1 cellular context compared by ENCODE assay signal in genomic region chr2:231900486-231900942, GRCh38.
TF ChIP-seq lines count a peak whose summit lies in the region.

No MANE protein-coding gene starts in this region.

TF ChIP-seq in HepG2, 621 proteins besides CTCF, POLR2A, EP300 and RAD21 (continued from another document and continues in another):
- TF ChIP-seq GMEB1 (CRISPR knock-in tag; IDR thresholded peaks at IDR 0.05; ENCODE audit: borderline replicate concordance) (peak; percentile 50; the same call in 1 of the 2 replicates), IRF2 (CRISPR knock-in tag; IDR thresholded peaks at IDR 0.05) (peak; percentile 78), FLYWCH1 (CRISPR knock-in tag; IDR thresholded peaks at IDR 0.05) (no peak), SMAD3 (CRISPR knock-in tag; IDR thresholded peaks at IDR 0.05) (peak; percentile 36; the same call in 1 of the 2 replicates), TERF1 (CRISPR knock-in tag; IDR thresholded peaks at IDR 0.05) (no peak), ISL2 (CRISPR knock-in tag; IDR thresholded peaks at IDR 0.05) (peak; percentile 36; the same call in 1 of the 2 replicates), MTF2 (CRISPR knock-in tag; IDR thresholded peaks at IDR 0.05; ENCODE audit: borderline replicate concordance) (peak; percentile 96), ZNF768 (CRISPR knock-in tag; IDR thresholded peaks at IDR 0.05) (peak; percentile 76; the same call in 1 of the 2 replicates), NR2F6 (IDR thresholded peaks at IDR 0.05) (no peak), NR2F6 (CRISPR knock-in tag; IDR thresholded peaks at IDR 0.05) (peak; percentile 49; the same call in 1 of the 2 replicates), FOXO1 (CRISPR knock-in tag; IDR thresholded peaks at IDR 0.05) (peak; percentile 58; the same call in 1 of the 2 replicates), ZBTB25 (CRISPR knock-in tag; IDR thresholded peaks at IDR 0.05) (peak; percentile 85; the same call in 1 of the 2 replicates), KDM4B (CRISPR knock-in tag; IDR thresholded peaks at IDR 0.05) (0 out of 2 replicates have a peak, but pooled peaks have one; percentile 80), SCMH1 (CRISPR knock-in tag; IDR thresholded peaks at IDR 0.05; ENCODE audit: borderline replicate concordance) (no peak), GATAD1 (CRISPR knock-in tag; IDR thresholded peaks at IDR 0.05) (peak; percentile 61; the same call in 1 of the 2 replicates), ZZZ3 (CRISPR knock-in tag; IDR thresholded peaks at IDR 0.05; ENCODE audit: borderline replicate concordance) (no peak), ZNF331 (CRISPR knock-in tag; IDR thresholded peaks at IDR 0.05) (peak; percentile 74; the same call in 1 of the 2 replicates), REPIN1 (CRISPR knock-in tag; IDR thresholded peaks at IDR 0.05; ENCODE audit: borderline replicate concordance, low read depth) (peak; percentile 77), CBX5 (CRISPR knock-in tag; IDR thresholded peaks at IDR 0.05; ENCODE audit: borderline replicate concordance) (peak; percentile 73; the same call in 1 of the 2 replicates), RXRA (CRISPR knock-in tag; IDR thresholded peaks at IDR 0.05) (peak; percentile 68; the same call in 1 of the 2 replicates), ZNF687 (CRISPR knock-in tag; IDR thresholded peaks at IDR 0.05) (peak; percentile 67), ZMYM4 (CRISPR knock-in tag; IDR thresholded peaks at IDR 0.05) (peak; percentile 69), ZNF234 (CRISPR knock-in tag; conservative IDR thresholded peaks at IDR 0.05) (no peak), ZFP90 (CRISPR knock-in tag; IDR thresholded peaks at IDR 0.05; ENCODE audit: borderline replicate concordance) (0 out of 2 replicates have a peak, but pooled peaks have one; percentile 20), ELF1 (CRISPR knock-in tag; IDR thresholded peaks at IDR 0.05) (peak; percentile 43; the same call in 1 of the 2 replicates), SNAPC5 (CRISPR knock-in tag; IDR thresholded peaks at IDR 0.05; ENCODE audit: borderline replicate concordance) (no peak), HMGXB4 (CRISPR knock-in tag; IDR thresholded peaks at IDR 0.05; ENCODE audit: borderline replicate concordance in 1 of 2, low read depth in 1 of 2) (peak; percentile 92 to 96), KDM3A (CRISPR knock-in tag; IDR thresholded peaks at IDR 0.05; ENCODE audit: low read depth) (peak; percentile 88; the same call in 1 of the 2 replicates), SAP130 (CRISPR knock-in tag; IDR thresholded peaks at IDR 0.05; ENCODE audit: low read depth) (peak; percentile 44), ARNT (IDR thresholded peaks at IDR 0.05) (no peak), THAP11 (CRISPR knock-in tag; IDR thresholded peaks at IDR 0.05) (peak; percentile 53; the same call in 1 of the 2 replicates), GATAD2A (CRISPR knock-in tag; IDR thresholded peaks at IDR 0.05) (peak; percentile 57), TFE3 (CRISPR knock-in tag; IDR thresholded peaks at IDR 0.05) (peak; percentile 35; the same call in 1 of the 2 replicates), HMG20A (CRISPR knock-in tag; IDR thresholded peaks at IDR 0.05; ENCODE audit: borderline replicate concordance) (0 out of 2 replicates have a peak, but pooled peaks have one; percentile 17), CBFB (CRISPR knock-in tag; IDR thresholded peaks at IDR 0.05) (peak; percentile 86), ZKSCAN8 (CRISPR knock-in tag; IDR thresholded peaks at IDR 0.05; ENCODE audit: borderline replicate concordance) (0 out of 2 replicates have a peak, but pooled peaks have one; percentile 37), FOXA3 (CRISPR knock-in tag; IDR thresholded peaks at IDR 0.05) (peak; percentile 34; the same call in 1 of the 2 replicates), NFIC (IDR thresholded peaks at IDR 0.05; ENCODE audit: low read length) (no peak), ZNF788 (CRISPR knock-in tag; IDR thresholded peaks at IDR 0.05; ENCODE audit: borderline replicate concordance) (peak; percentile 75; the same call in 1 of the 2 replicates), ZNF12 (CRISPR knock-in tag; IDR thresholded peaks at IDR 0.05) (peak; percentile 61; the same call in 1 of the 2 replicates), ZNF362 (CRISPR knock-in tag; IDR thresholded peaks at IDR 0.05; ENCODE audit: borderline replicate concordance) (peak; percentile 36; the same call in 1 of the 2 replicates), ZNF775 (CRISPR knock-in tag; IDR thresholded peaks at IDR 0.05; ENCODE audit: borderline replicate concordance) (no peak), ZNF501 (CRISPR knock-in tag; IDR thresholded peaks at IDR 0.05) (peak; percentile 58; the same call in 1 of the 2 replicates), RFXAP (CRISPR knock-in tag; IDR thresholded peaks at IDR 0.05; ENCODE audit: borderline replicate concordance) (0 out of 2 replicates have a peak, but pooled peaks have one; percentile 36), ZSCAN29 (CRISPR knock-in tag; conservative IDR thresholded peaks at IDR 0.05) (peak; percentile 62), ZNF136 (CRISPR knock-in tag; IDR thresholded peaks at IDR 0.05; ENCODE audit: low read depth) (0 out of 2 replicates have a peak, but pooled peaks have one; percentile 87), ZNF160 (CRISPR knock-in tag; IDR thresholded peaks at IDR 0.05) (no peak), ZNF83 (CRISPR knock-in tag; IDR thresholded peaks at IDR 0.05; ENCODE audit: borderline replicate concordance) (0 out of 2 replicates have a peak, but pooled peaks have one; percentile 40), KAT8 (CRISPR knock-in tag; IDR thresholded peaks at IDR 0.05) (peak; percentile 42; the same call in 1 of the 2 replicates), NFKB2 (CRISPR knock-in tag; IDR thresholded peaks at IDR 0.05; ENCODE audit: borderline replicate concordance) (peak; percentile 60; the same call in 1 of the 2 replicates), HNF4G (IDR thresholded peaks at IDR 0.05; ENCODE audit: borderline replicate concordance, low read depth, low read length) (no peak), HNF4G (CRISPR knock-in tag; IDR thresholded peaks at IDR 0.05; ENCODE audit: borderline replicate concordance, low read depth) (peak; percentile 33; the same call in 1 of the 2 replicates), ZBTB26 (CRISPR knock-in tag; IDR thresholded peaks at IDR 0.05; ENCODE audit: borderline replicate concordance) (peak; percentile 71; the same call in 1 of the 2 replicates), NR2F1 (CRISPR knock-in tag; IDR thresholded peaks at IDR 0.05) (no peak), ADNP (CRISPR knock-in tag; IDR thresholded peaks at IDR 0.05) (peak; percentile 46; the same call in 1 of the 2 replicates), PITX1 (CRISPR knock-in tag; IDR thresholded peaks at IDR 0.05) (0 out of 2 replicates have a peak, but pooled peaks have one; percentile 5)
